In genomic region chr1:174018565-174018964, GRCh38 we compare ENCODE assay signal across 21 cellular contexts. TPM values are rescaled to one million over a fixed set of nuclear protein-coding genes. Genes with fewer than 3 reads are reported as not detected.
DNase-seq lines count a peak whose midpoint lies in the region; ATAC-seq and TF ChIP-seq lines count a peak whose summit lies in the region.
"Had no signal": no experiment of that assay in that cellular context is flagged by ENCODE, and none has a peak within 500 bp of the region (broad histone marks: within the 10 kb centered on the region; RNA-seq: fewer than 3 reads in every experiment).

No MANE protein-coding gene starts in this region.

- intact Hi-C loops in PC-9 (cut with micrococcal nuclease; ENCODE audit: unreplicated experiment), result no loop called here

- no peaks in the 10 kb centered on the region for H3K9me3 ChIP-seq in PC-9 (ENCODE audit: insufficient read depth, low read depth)
- H3K9me3 ChIP-seq: transverse colon had no signal

- H3K27me3 Mint-ChIP-seq in activated naive CD8-positive, alpha-beta T cell, result no peaks in the 10 kb centered on the region
- no peaks in the 10 kb centered on the region for H3K27me3 Mint-ChIP-seq in activated naive CD8-positive, alpha-beta T cell treated with anti-CD3 and anti-CD28 coated beads for 36 hours
- peaks cover 0 to 11% (median 6%) of the 10 kb centered on the region in 3 donors for H3K27me3 Mint-ChIP-seq in immature natural killer cell (ENCODE audit: low read depth in 3 of 3)
- H3K27me3 Mint-ChIP-seq: activated CD4-positive, alpha-beta memory T cell treated with anti-CD3 and anti-CD28 coated beads, Interleukin-2, amount 10 ng/mL, durations not matched to agents 7 days and 5 days; activated naive CD8-positive, alpha-beta T cell treated with anti-CD3 and anti-CD28 coated beads, Interleukin-2, amount 50 U/mL, for 24 hours had no signal

- DNase-seq in activated naive CD8-positive, alpha-beta T cell treated with anti-CD3 and anti-CD28 coated beads for 36 hours, result no peak
- no peak for DNase-seq in PC-9
- DNase-seq in immature natural killer cell, result no peak
- no peak for DNase-seq in activated CD8-positive, alpha-beta memory T cell treated with anti-CD3 and anti-CD28 coated beads for 24 hours
- DNase-seq: activated CD4-positive, alpha-beta memory T cell treated with anti-CD3 and anti-CD28 coated beads, Interleukin-2, amount 10 ng/mL, durations not matched to agents 7 days and 5 days; activated naive CD8-positive, alpha-beta T cell treated with anti-CD3 and anti-CD28 coated beads, Interleukin-2, amount 50 U/mL, for 24 hours; activated T-cell treated with anti-CD3 and anti-CD28 coated beads, Interleukin-2, amount 50 U/mL, for 48 hours; EL; NCI-H2029 treated with DMSO at 0.1 percent for 48 hours; NCI-H524; RPMI8226; stimulated activated naive CD8-positive, alpha-beta T cell treated with anti-CD3 and anti-CD28 coated beads, Interleukin-15, Interleukin-2, amounts not matched to agents 100 U/mL and 50 U/mL, for 24 hours; SW 1271; transverse colon; WERI-Rb-1 had no signal

- BruUV-seq in PC-9 (replicated peaks; lab: Mats Ljungman, UMichigan), result no TSS peak

- H3K4me2 ChIP-seq in PC-9, result 0 out of 2 replicates have a peak overlapping the region, but pooled peaks have one; percentile 24

- H3K36me3 Mint-ChIP-seq in activated naive CD8-positive, alpha-beta T cell, result peaks cover 2% of the 10 kb centered on the region
- peaks cover 14% of the 10 kb centered on the region for H3K36me3 Mint-ChIP-seq in activated naive CD8-positive, alpha-beta T cell treated with anti-CD3 and anti-CD28 coated beads for 36 hours
- no peaks in the 10 kb centered on the region for H3K36me3 Mint-ChIP-seq in immature natural killer cell

- no peak overlapping the region for H3K27ac Mint-ChIP-seq in activated naive CD8-positive, alpha-beta T cell
- no peak overlapping the region for H3K27ac Mint-ChIP-seq in activated naive CD8-positive, alpha-beta T cell treated with anti-CD3 and anti-CD28 coated beads for 36 hours
- H3K27ac Mint-ChIP-seq in immature natural killer cell, result peak overlapping the region in 4 of 6 donors; percentile 2 to 49 (median 14)
- H3K27ac Mint-ChIP-seq: activated CD4-positive, alpha-beta memory T cell treated with anti-CD3 and anti-CD28 coated beads, Interleukin-2, amount 10 ng/mL, durations not matched to agents 7 days and 5 days; activated naive CD8-positive, alpha-beta T cell treated with anti-CD3 and anti-CD28 coated beads, Interleukin-2, amount 50 U/mL, for 24 hours had no signal

- POLR2A ChIA-PET in PC-9 (lab: Charles Lee; ENCODE audit: unreplicated experiment), result no interaction called here

- H3K79me2 ChIP-seq in PC-9 (ENCODE audit: low read depth), result peaks cover 82% of the 10 kb centered on the region

- H4K20me1 ChIP-seq in PC-9 (ENCODE audit: insufficient read depth), result peaks cover 47% of the 10 kb centered on the region

- no peak for TF ChIP-seq CTCF in PC-9 (conservative IDR thresholded peaks at IDR 0.05)

- peaks cover 36% of the 10 kb centered on the region for H3K4me1 ChIP-seq in PC-9 (replicated peaks; ENCODE audit: insufficient read depth)

- peaks cover 7% of the 10 kb centered on the region; the same call in 1 of the 2 replicates for H3F3A ChIP-seq in PC-9 (ENCODE audit: insufficient read depth, low read depth)

- no peaks in the 10 kb centered on the region for H3K27me3 ChIP-seq in PC-9 (ENCODE audit: insufficient read depth, low read depth)
- H3K27me3 ChIP-seq: transverse colon had no signal

- H2AFZ ChIP-seq in PC-9, result no peak overlapping the region

- H3K4me3 Mint-ChIP-seq in activated naive CD8-positive, alpha-beta T cell, result peak overlapping the region; percentile 35
- no peak overlapping the region for H3K4me3 Mint-ChIP-seq in activated naive CD8-positive, alpha-beta T cell treated with anti-CD3 and anti-CD28 coated beads for 36 hours
- peak overlapping the region in 3 of 5 donors; percentile 16 to 60 (median 28) for H3K4me3 Mint-ChIP-seq in immature natural killer cell
- H3K4me3 Mint-ChIP-seq: activated CD4-positive, alpha-beta memory T cell treated with anti-CD3 and anti-CD28 coated beads, Interleukin-2, amount 10 ng/mL, durations not matched to agents 7 days and 5 days had no signal

- ATAC-seq in HG03108 (IDR thresholded peaks at IDR 0.05; ENCODE audit: unreplicated experiment) (no peak), GM21528 (IDR thresholded peaks at IDR 0.05; ENCODE audit: low FRiP score, unreplicated experiment) (no peak), GM18498 (IDR thresholded peaks at IDR 0.05; ENCODE audit: unreplicated experiment) (no peak)
- ATAC-seq: activated naive CD8-positive, alpha-beta T cell treated with anti-CD3 and anti-CD28 coated beads, Interleukin-2, amount 50 U/mL, for 24 hours; esophagus mucosa; stimulated activated naive CD8-positive, alpha-beta T cell treated with anti-CD3 and anti-CD28 coated beads, Interleukin-15, Interleukin-2, amounts not matched to agents 100 U/mL and 50 U/mL, for 24 hours had no signal

- H3K4me1 Mint-ChIP-seq in activated naive CD8-positive, alpha-beta T cell (ENCODE audit: low read depth), result peaks cover 69% of the 10 kb centered on the region
- H3K4me1 Mint-ChIP-seq in activated naive CD8-positive, alpha-beta T cell treated with anti-CD3 and anti-CD28 coated beads for 36 hours, result peaks cover 51% of the 10 kb centered on the region
- H3K4me1 Mint-ChIP-seq in immature natural killer cell, result peaks cover 65 to 81% of the 10 kb centered on the region in 2 donors

- no peak overlapping the region for H3K4me3 ChIP-seq in PC-9
- H3K4me3 ChIP-seq: lung, transverse colon had no signal

- H3K36me3 ChIP-seq in PC-9 (ENCODE audit: low read depth), result peaks cover 4% of the 10 kb centered on the region; the same call in 1 of the 2 replicates
- H3K36me3 ChIP-seq: transverse colon had no signal

- no peaks in the 10 kb centered on the region for H3K9me3 Mint-ChIP-seq in activated naive CD8-positive, alpha-beta T cell (ENCODE audit: low read depth)
- no peaks in the 10 kb centered on the region for H3K9me3 Mint-ChIP-seq in activated naive CD8-positive, alpha-beta T cell treated with anti-CD3 and anti-CD28 coated beads for 36 hours
- H3K9me3 Mint-ChIP-seq in immature natural killer cell, result no peaks in the 10 kb centered on the region
- H3K9me3 Mint-ChIP-seq: activated CD4-positive, alpha-beta memory T cell treated with anti-CD3 and anti-CD28 coated beads, Interleukin-2, amount 10 ng/mL, durations not matched to agents 7 days and 5 days; activated naive CD8-positive, alpha-beta T cell treated with anti-CD3 and anti-CD28 coated beads, Interleukin-2, amount 50 U/mL, for 24 hours had no signal

- H3K9me2 ChIP-seq in PC-9 (ENCODE audit: insufficient read depth), result no peaks in the 10 kb centered on the region

- H3K27ac ChIP-seq in PC-9, result no peak overlapping the region
- H3K27ac ChIP-seq: transverse colon, WERI-Rb-1 had no signal

- CTCF ChIA-PET in PC-9 (lab: Charles Lee), result no interaction called here

RNA-seq across cellular contexts. Expression of gene RC3H1, which starts 3.6 kb away (rescaled TPM):
- total RNA-seq in activated naive CD8-positive, alpha-beta T cell treated with anti-CD3 and anti-CD28 coated beads for 36 hours, result 10 to 100 TPM; 30.4 to 34.3 TPM
- 25.2 and 29.5 TPM in 2 replicates for total RNA-seq in PC-9 (2021)
- polyA plus RNA-seq in immature natural killer cell, result 10 to 100 TPM in 1 of 3 donors, 1 to 10 TPM in 2; 3.9 to 10.4 (median 5.7) TPM

Comparison
In these comparisons a context has a peak if more than half of its experiments do, and no peak if none do; other contexts are left out.
1. H3K27ac Mint-ChIP-seq: peak in immature natural killer cell (4 of 6); none in activated naive CD8-positive, alpha-beta T cell (single experiment) and activated naive CD8-positive, alpha-beta T cell treated with anti-CD3 and anti-CD28 coated beads for 36 hours (single experiment).